Comparison of ENCODE assay signal across 7 cellular contexts in genomic region chr3:129577925-129578742, GRCh38.
DNase-seq lines count a peak whose midpoint lies in the region; ATAC-seq and TF ChIP-seq lines count a peak whose summit lies in the region.

No MANE protein-coding gene starts in this region.

- DNase-seq in brain microvascular endothelial cell (no peak), iPS-NIHi7 (ENCODE audit: extremely low spot score) (no peak)

- H3K27me3 ChIP-seq in brain microvascular endothelial cell (replicated peaks), result no peaks in the 10 kb centered on the region

- peak overlapping the region; percentile 10 for H3K4me3 Mint-ChIP-seq in stimulated activated memory B cell treated with anti-CD40 and anti-IgM and Interleukin-4, amounts not matched to agents 10 μg/mL and 1 μg/mL and 100 μg/mL, for 72 hours

- H3K27ac ChIP-seq in angular gyrus (ENCODE audit: low read depth, low read length), result peak overlapping the region; percentile 26
- no peak overlapping the region for H3K27ac ChIP-seq in brain microvascular endothelial cell

- H3K36me3 Mint-ChIP-seq in stimulated activated memory B cell treated with anti-CD40 and anti-IgM and Interleukin-4, amounts not matched to agents 10 μg/mL and 1 μg/mL and 100 μg/mL, for 72 hours, result no peaks in the 10 kb centered on the region

- peak overlapping the region; percentile 91 for H3K27ac Mint-ChIP-seq in stimulated activated memory B cell treated with anti-CD40 and anti-IgM and Interleukin-4, amounts not matched to agents 10 μg/mL and 1 μg/mL and 100 μg/mL, for 72 hours

- H3K4me3 ChIP-seq in brain microvascular endothelial cell (ENCODE audit: low read depth, low read length), result no peak overlapping the region

- peaks cover 54% of the 10 kb centered on the region for H3K36me3 ChIP-seq in brain microvascular endothelial cell (replicated peaks)

- no peak for TF ChIP-seq CTCF in brain microvascular endothelial cell (IDR thresholded peaks at IDR 0.05; ENCODE audit: low read depth, low read length, missing control alignments)

- peaks cover 65% of the 10 kb centered on the region for H3K4me1 Mint-ChIP-seq in stimulated activated memory B cell treated with anti-CD40 and anti-IgM and Interleukin-4, amounts not matched to agents 10 μg/mL and 1 μg/mL and 100 μg/mL, for 72 hours

- H3K9me3 Mint-ChIP-seq in stimulated activated memory B cell treated with anti-CD40 and anti-IgM and Interleukin-4, amounts not matched to agents 10 μg/mL and 1 μg/mL and 100 μg/mL, for 72 hours, result no peaks in the 10 kb centered on the region

- in situ Hi-C loops in brain microvascular endothelial cell (cut with HindIII; ENCODE audit: low pct_ligation_motif_present, low sequenced_read_pairs), result no loop called here

- peak; percentile 41 for ATAC-seq in GM19324 (IDR thresholded peaks at IDR 0.05; ENCODE audit: low FRiP score, unreplicated experiment)
- ATAC-seq in HG03520 (IDR thresholded peaks at IDR 0.05; ENCODE audit: unreplicated experiment), result peak; percentile 49
- ATAC-seq in stimulated activated memory B cell treated with anti-CD40 and anti-IgM and Interleukin-4, amounts not matched to agents 10 μg/mL and 1 μg/mL and 100 μg/mL, for 72 hours, result peak; percentile 82
- no peak for ATAC-seq in GM18520 (IDR thresholded peaks at IDR 0.05; ENCODE audit: unreplicated experiment)

- no peaks in the 10 kb centered on the region for H3K27me3 Mint-ChIP-seq in stimulated activated memory B cell treated with anti-CD40 and anti-IgM and Interleukin-4, amounts not matched to agents 10 μg/mL and 1 μg/mL and 100 μg/mL, for 72 hours
